10 cellular contexts compared by ENCODE assay signal in the genomic region with DNA sequence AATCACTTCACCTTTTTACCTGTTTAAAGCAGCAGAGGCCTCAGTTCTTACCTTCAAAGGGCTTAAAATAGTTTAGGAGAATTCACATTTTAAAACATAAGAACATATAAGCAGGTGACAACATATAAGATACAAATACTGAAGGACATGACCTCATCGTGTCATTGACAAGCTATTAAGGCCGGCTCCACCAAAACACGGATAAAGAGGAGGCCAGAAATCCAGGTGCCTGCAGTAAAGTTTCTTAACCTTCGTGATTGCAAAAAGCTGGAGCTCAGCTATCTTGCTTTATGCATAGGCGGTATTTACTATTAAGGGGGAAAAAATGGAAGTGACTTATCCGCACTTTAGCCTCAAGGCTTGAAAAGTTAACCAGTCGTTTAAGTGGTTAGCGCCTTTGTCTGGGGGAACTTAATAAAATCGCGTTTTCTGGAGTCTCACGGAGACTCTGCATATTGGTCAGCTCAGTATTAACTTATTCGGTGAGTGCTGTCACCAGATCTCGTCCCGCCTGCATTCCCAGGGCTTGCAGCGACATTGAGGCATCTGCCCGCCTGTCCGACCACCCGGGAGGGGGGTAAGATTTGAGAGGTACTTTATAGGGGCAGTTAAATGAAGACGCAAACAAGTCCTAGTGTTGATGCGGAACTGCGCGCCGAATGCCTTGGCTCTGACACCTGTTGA. TPM values are rescaled to one million over a fixed set of nuclear protein-coding genes. Genes with fewer than 3 reads are reported as not detected.
DNase-seq lines count a peak whose midpoint lies in the region; ATAC-seq, FAIRE-seq and TF ChIP-seq lines count a peak whose summit lies in the region.
"Had no signal": no experiment of that assay in that cellular context is flagged by ENCODE, and none has a peak within 500 bp of the region (broad histone marks: within the 10 kb centered on the region; RNA-seq: fewer than 3 reads in every experiment).

No MANE protein-coding gene starts in this region.

- peak overlapping the region; percentile 90 for H3K9ac ChIP-seq in keratinocyte (ENCODE audit: control insufficient read depth, extremely low read depth, insufficient read depth, low read length)

- H3K4me2 ChIP-seq in keratinocyte (ENCODE audit: control insufficient read depth, extremely low read depth, insufficient read depth, low read depth, low read length), result peak overlapping the region; percentile 99

- no peak for TF ChIP-seq CTCF in heart right ventricle (IDR thresholded peaks at IDR 0.05)
- TF ChIP-seq CTCF in keratinocyte (optimal IDR thresholded peaks at IDR 0.05 in 1 of 3, IDR thresholded peaks at IDR 0.05 in 1 of 3, conservative IDR thresholded peaks at IDR 0.05 in 1 of 3; ENCODE audit: extremely low read depth in 1 of 3, insufficient read depth in 2 of 3, low read length in 3 of 3), result no peak
- TF ChIP-seq CTCF in uterus (IDR thresholded peaks at IDR 0.05), result peak in 1 of 4 experiments; percentile 17

- peaks cover 5% of the 10 kb centered on the region for H3K9me1 ChIP-seq in keratinocyte (ENCODE audit: control insufficient read depth, extremely low read depth, insufficient read depth, low read length)

- TF ChIP-seq POLR2A in uterus (IDR thresholded peaks at IDR 0.05), result no peak

- no peak for DNase-seq in heart right ventricle
- DNase-seq in cardiac septum (ENCODE audit: low spot score), result no peak
- no peak for DNase-seq in keratinocyte (ENCODE audit: low read depth, low spot score)
- no peak for DNase-seq in uterus
- DNase-seq in NCI-H446 (lab: John Stamatoyannopoulos, UW), result no peak

- H3K79me2 ChIP-seq in keratinocyte (ENCODE audit: control insufficient read depth, insufficient read depth, low read length), result peaks cover 14% of the 10 kb centered on the region

- ATAC-seq in heart right ventricle (no peak), SK-N-SH treated with all-trans-retinoic acid at 6 μM for 48 hours (no peak), HG03196 (IDR thresholded peaks at IDR 0.05; ENCODE audit: unreplicated experiment) (no peak), HG03354 (IDR thresholded peaks at IDR 0.05; ENCODE audit: poor library complexity, severe bottlenecking, unreplicated experiment) (no peak)

- H3K27ac ChIP-seq in heart right ventricle (peak overlapping the region; percentile 91 to 99 (median 96)), keratinocyte (ENCODE audit: control insufficient read depth, insufficient read depth, low read length) (peak overlapping the region; percentile 95), uterus (peak overlapping the region; percentile 95 to 99)

- dilution Hi-C loops in keratinocyte (cut with MboI; ENCODE audit: extremely low pct_ligation_motif_present, low sequenced_read_pairs), result no loop called here

- H3K27me3 ChIP-seq in heart right ventricle (no peaks in the 10 kb centered on the region), keratinocyte (ENCODE audit: control insufficient read depth, extremely low read depth, insufficient read depth, low read length) (no peaks in the 10 kb centered on the region), uterus (no peaks in the 10 kb centered on the region)

- H3K4me1 ChIP-seq in heart right ventricle (peaks cover 16 to 42% (median 37%) of the 10 kb centered on the region in 9 donors), keratinocyte (ENCODE audit: control insufficient read depth, extremely low read depth, insufficient read depth, low read length) (peaks cover 38% of the 10 kb centered on the region), uterus (peaks cover 10 to 22% of the 10 kb centered on the region in 2 donors)

- peaks cover 0 to 27% (median 19%) of the 10 kb centered on the region in 9 donors for H3K36me3 ChIP-seq in heart right ventricle
- peaks cover 0 to 18% of the 10 kb centered on the region in 2 experiments for H3K36me3 ChIP-seq in keratinocyte (ENCODE audit: control insufficient read depth in 2 of 2, extremely low read depth in 1 of 2, insufficient read depth in 2 of 2, low read length in 2 of 2)
- H3K36me3 ChIP-seq in uterus, result no peaks in the 10 kb centered on the region

- FAIRE-seq in keratinocyte (lab: Jason Lieb, UNC), result no peak

- WGBS in heart right ventricle, 2 donors, result 15 to 18% methylated on average over 23 of the region's 23 CpGs

- H3K9me3 ChIP-seq in heart right ventricle (no peaks in the 10 kb centered on the region), keratinocyte (ENCODE audit: control insufficient read depth, low read depth, low read length) (no peaks in the 10 kb centered on the region), uterus (no peaks in the 10 kb centered on the region)

- peak overlapping the region; percentile 40 to 70 (median 60) for H3K4me3 ChIP-seq in heart right ventricle
- H3K4me3 ChIP-seq in keratinocyte (ENCODE audit: control insufficient read depth in 2 of 3, extremely low read depth in 1 of 3, insufficient read depth in 2 of 3, low read depth in 1 of 3, low read length in 3 of 3), result peak overlapping the region; percentile 43 to 79 (median 67)
- H3K4me3 ChIP-seq in uterus, result peak overlapping the region; percentile 51 to 71

- peaks cover 10% of the 10 kb centered on the region for H4K20me1 ChIP-seq in keratinocyte (ENCODE audit: control insufficient read depth, extremely low read depth, insufficient read depth, low read length)

- intact Hi-C loops in heart right ventricle (cut with DNase I) (no loop called here), cardiac septum (cut with DNase I) (no loop called here), uterus (cut with DNase I; ENCODE audit: low total_unique reads) (no loop called here)

- peak overlapping the region; percentile 96 for H2AFZ ChIP-seq in keratinocyte (ENCODE audit: control insufficient read depth, low read length)

RNA-seq across cellular contexts. Expression of gene SP1, which starts 1.1 kb away (rescaled TPM):
- total RNA-seq in heart right ventricle (10 to 100 TPM; 27.2 to 42.4 (median 32.3) TPM), cardiac septum (31.3 TPM), uterus (100 to 1,000 TPM in 2 of 4 donors, 10 to 100 TPM in 2; 58.8 to 127 (median 90.7) TPM)
- polyA plus RNA-seq in heart right ventricle (1 to 10 TPM; 7.8 to 8.8 TPM), keratinocyte (30.7 to 34.5 TPM (median 31.2 TPM) in 3 replicates)
- polyA plus RNA-seq in keratinocyte (2011; ENCODE audit: low read depth), result 9.3 TPM
- 14.5 and 20.1 TPM in 2 replicates for polyA plus RNA-seq in keratinocyte (2011; cell fraction: cytosol; rRNA removed)
- 38.4 and 41.8 TPM in 2 replicates for polyA plus RNA-seq in keratinocyte (2011; cell fraction: nucleus; rRNA removed)
- polyA plus RNA-seq in keratinocyte (2012; ENCODE audit: low replicate concordance), result 16.6 and 21.3 TPM in 2 replicates
- 68.7 to 128 TPM (median 106 TPM) in 3 replicates for polyA minus RNA-seq in keratinocyte
- 29.0 TPM for polyA minus RNA-seq in keratinocyte (2011; cell fraction: cytosol; rRNA and poly(A)+ RNA removed)
- polyA minus RNA-seq in keratinocyte (2011; cell fraction: nucleus; rRNA and poly(A)+ RNA removed), result 32.4 and 49.2 TPM in 2 replicates

RNA-seq across cellular contexts. Expression of gene SP7, which starts 42.7 kb away (rescaled TPM):
- not detected for total RNA-seq in heart right ventricle
- not detected for polyA plus RNA-seq in heart right ventricle
- not detected for total RNA-seq in cardiac septum
- not detected in 3 replicates for polyA plus RNA-seq in keratinocyte
- not detected for polyA plus RNA-seq in keratinocyte (2011; ENCODE audit: low read depth)
- not detected in 2 replicates for polyA plus RNA-seq in keratinocyte (2011; cell fraction: cytosol; rRNA removed)
- polyA plus RNA-seq in keratinocyte (2011; cell fraction: nucleus; rRNA removed), result not detected in 2 replicates
- not detected in 2 replicates for polyA plus RNA-seq in keratinocyte (2012; ENCODE audit: low replicate concordance)
- not detected in 3 replicates for polyA minus RNA-seq in keratinocyte
- not detected for polyA minus RNA-seq in keratinocyte (2011; cell fraction: cytosol; rRNA and poly(A)+ RNA removed)
- polyA minus RNA-seq in keratinocyte (2011; cell fraction: nucleus; rRNA and poly(A)+ RNA removed), result not detected in 2 replicates
- total RNA-seq in uterus, result under 1 TPM in 2 of 4 donors, not detected in 2; 0.34 to 0.62 TPM
- total RNA-seq: naive thymus-derived CD8-positive, alpha-beta T cell; T-helper 1 cell treated with Interleukin-12 subunit alpha and Interleukin-12 subunit beta and Interleukin-4 antibody, amounts not matched to agents 30 ng/mL and 1 ng/mL, for 36 hours had no signal

RNA-seq across cellular contexts. Expression of gene AMHR2, which starts 44.8 kb away (rescaled TPM):
- total RNA-seq in heart right ventricle (under 1 TPM in 5 of 10 donors, not detected in 5; 0.24 to 0.94 (median 0.64) TPM), cardiac septum (0.43 TPM), uterus (10 to 100 TPM in 1 of 4 donors, under 1 TPM in 1, not detected in 2; 0.52 to 12.4 TPM)
- polyA plus RNA-seq in heart right ventricle (not detected), keratinocyte (0.04 TPM in 1 of 3 replicates, not detected in the others)
- polyA plus RNA-seq in keratinocyte (2011; ENCODE audit: low read depth), result not detected
- not detected in 2 replicates for polyA plus RNA-seq in keratinocyte (2011; cell fraction: cytosol; rRNA removed)
- not detected in 2 replicates for polyA plus RNA-seq in keratinocyte (2011; cell fraction: nucleus; rRNA removed)
- not detected in 2 replicates for polyA plus RNA-seq in keratinocyte (2012; ENCODE audit: low replicate concordance)
- not detected in 3 replicates for polyA minus RNA-seq in keratinocyte
- polyA minus RNA-seq in keratinocyte (2011; cell fraction: cytosol; rRNA and poly(A)+ RNA removed), result not detected
- polyA minus RNA-seq in keratinocyte (2011; cell fraction: nucleus; rRNA and poly(A)+ RNA removed), result not detected in 2 replicates
- total RNA-seq: naive thymus-derived CD8-positive, alpha-beta T cell; T-helper 1 cell treated with Interleukin-12 subunit alpha and Interleukin-12 subunit beta and Interleukin-4 antibody, amounts not matched to agents 30 ng/mL and 1 ng/mL, for 36 hours had no signal
- polyA plus RNA-seq: naive thymus-derived CD8-positive, alpha-beta T cell had no signal

RNA-seq across cellular contexts. Expression of gene AAAS, which starts 57.4 kb away (rescaled TPM):
- total RNA-seq in heart right ventricle (10 to 100 TPM; 33.5 to 42.2 (median 34.9) TPM), cardiac septum (39.8 TPM), uterus (10 to 100 TPM; 12.3 to 52.2 (median 46.9) TPM)
- polyA plus RNA-seq in heart right ventricle (10 to 100 TPM; 33.9 to 52.8 TPM), keratinocyte (42.1 to 58.3 TPM (median 42.3 TPM) in 3 replicates)
- 5.4 TPM for polyA plus RNA-seq in keratinocyte (2011; ENCODE audit: low read depth)
- 25.7 and 29.1 TPM in 2 replicates for polyA plus RNA-seq in keratinocyte (2011; cell fraction: cytosol; rRNA removed)
- 106 and 125 TPM in 2 replicates for polyA plus RNA-seq in keratinocyte (2011; cell fraction: nucleus; rRNA removed)
- 28.7 and 45.0 TPM in 2 replicates for polyA plus RNA-seq in keratinocyte (2012; ENCODE audit: low replicate concordance)
- polyA minus RNA-seq in keratinocyte, result 53.9 to 90.1 TPM (median 74.2 TPM) in 3 replicates
- 41.2 TPM for polyA minus RNA-seq in keratinocyte (2011; cell fraction: cytosol; rRNA and poly(A)+ RNA removed)
- polyA minus RNA-seq in keratinocyte (2011; cell fraction: nucleus; rRNA and poly(A)+ RNA removed), result 26.0 and 32.9 TPM in 2 replicates
